Comparison of ENCODE assay signal across 8 cellular contexts in the genomic region with DNA sequence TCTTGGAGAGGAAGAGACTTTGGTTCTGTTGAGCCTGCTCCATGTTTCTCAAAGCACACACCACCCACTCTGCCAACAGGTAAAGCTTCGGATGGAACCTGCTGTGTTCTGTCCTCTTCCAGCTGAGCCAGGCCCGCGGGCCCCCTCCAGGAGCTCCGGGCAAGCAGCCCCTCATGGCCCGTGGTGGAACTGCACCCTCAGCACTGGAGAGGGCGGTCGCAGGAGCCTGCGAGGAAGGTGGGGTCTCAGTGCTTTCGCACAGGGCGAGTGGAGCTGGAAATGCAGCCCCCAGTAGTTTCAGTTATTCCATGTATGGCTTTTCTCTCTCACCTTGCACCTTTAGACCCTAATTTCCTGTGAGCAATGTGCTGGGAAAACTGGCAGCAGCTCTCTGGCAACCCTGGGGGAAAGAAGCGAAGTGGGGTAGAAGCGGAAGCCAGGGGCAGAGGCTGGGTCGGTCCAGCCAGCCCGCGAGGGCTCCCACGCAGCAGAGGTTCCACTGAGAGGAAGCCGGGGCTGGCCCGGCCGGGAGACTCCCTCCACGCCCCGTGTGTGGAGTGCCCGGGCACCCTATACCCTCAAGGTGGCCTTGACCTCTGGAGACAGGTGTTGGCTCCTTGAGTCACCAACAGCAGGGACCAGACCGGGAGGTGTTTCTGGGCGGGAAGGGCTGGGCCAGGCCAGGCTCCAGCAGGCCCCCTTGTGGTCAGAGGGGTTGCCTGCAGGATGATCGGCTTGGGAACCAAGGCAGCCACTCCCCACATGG.
DNase-seq lines count a peak whose midpoint lies in the region; ATAC-seq and TF ChIP-seq lines count a peak whose summit lies in the region.

No MANE protein-coding gene starts in this region.

- intact Hi-C loops in mucosa of descending colon (cut with DNase I, micrococcal nuclease): loop anchor here in 1 of 2 donors (10.0 kb wide), 1 partner anchor 331 kb away; no protein-coding TSS in a partner anchor

- DNase-seq in NCI-H82 (lab: John Stamatoyannopoulos, UW) (peak; percentile 55), NCI-H82 treated with DMSO at 0.1 percent for 48 hours (lab: John Stamatoyannopoulos, UW; ENCODE audit: unreplicated experiment) (no peak), NCI-H2107 (lab: John Stamatoyannopoulos, UW) (peak; percentile 14), mucosa of descending colon (peak; percentile 68 to 87 (median 84))
- DNase-seq in activated CD4-positive, alpha-beta T cell treated with anti-CD3 and anti-CD28 coated beads, Interleukin-2, amount 50 U/mL, for 4 hours: peak; percentile 54 to 55
- peak; percentile 49 for DNase-seq in effector CD8-positive, alpha-beta T cell (lab: John Stamatoyannopoulos, UW)
- peak; percentile 17 to 57 for DNase-seq in stimulated activated CD8-positive, alpha-beta memory T cell treated with anti-CD3 and anti-CD28 coated beads, Interleukin-7, amount 100 ng/mL, for 4 hours (ENCODE audit: low read depth in 2 of 2)

- peak; percentile 85 for TF ChIP-seq CTCF in mucosa of descending colon (IDR thresholded peaks at IDR 0.05)

- H3K36me3 ChIP-seq in mucosa of descending colon (ENCODE audit: low read depth): no peaks in the 10 kb centered on the region

- no peaks in the 10 kb centered on the region for H3K4me1 ChIP-seq in mucosa of descending colon (ENCODE audit: low read depth)

- H3K9me3 ChIP-seq in mucosa of descending colon: no peaks in the 10 kb centered on the region

- ATAC-seq in HG02870 (IDR thresholded peaks at IDR 0.05; ENCODE audit: unreplicated experiment): peak; percentile 77
- ATAC-seq in mucosa of descending colon: peak; percentile 97

- H3K4me3 ChIP-seq in mucosa of descending colon: no peak overlapping the region
